ENCODE assay signal across 8 cellular contexts in the genomic region with DNA sequence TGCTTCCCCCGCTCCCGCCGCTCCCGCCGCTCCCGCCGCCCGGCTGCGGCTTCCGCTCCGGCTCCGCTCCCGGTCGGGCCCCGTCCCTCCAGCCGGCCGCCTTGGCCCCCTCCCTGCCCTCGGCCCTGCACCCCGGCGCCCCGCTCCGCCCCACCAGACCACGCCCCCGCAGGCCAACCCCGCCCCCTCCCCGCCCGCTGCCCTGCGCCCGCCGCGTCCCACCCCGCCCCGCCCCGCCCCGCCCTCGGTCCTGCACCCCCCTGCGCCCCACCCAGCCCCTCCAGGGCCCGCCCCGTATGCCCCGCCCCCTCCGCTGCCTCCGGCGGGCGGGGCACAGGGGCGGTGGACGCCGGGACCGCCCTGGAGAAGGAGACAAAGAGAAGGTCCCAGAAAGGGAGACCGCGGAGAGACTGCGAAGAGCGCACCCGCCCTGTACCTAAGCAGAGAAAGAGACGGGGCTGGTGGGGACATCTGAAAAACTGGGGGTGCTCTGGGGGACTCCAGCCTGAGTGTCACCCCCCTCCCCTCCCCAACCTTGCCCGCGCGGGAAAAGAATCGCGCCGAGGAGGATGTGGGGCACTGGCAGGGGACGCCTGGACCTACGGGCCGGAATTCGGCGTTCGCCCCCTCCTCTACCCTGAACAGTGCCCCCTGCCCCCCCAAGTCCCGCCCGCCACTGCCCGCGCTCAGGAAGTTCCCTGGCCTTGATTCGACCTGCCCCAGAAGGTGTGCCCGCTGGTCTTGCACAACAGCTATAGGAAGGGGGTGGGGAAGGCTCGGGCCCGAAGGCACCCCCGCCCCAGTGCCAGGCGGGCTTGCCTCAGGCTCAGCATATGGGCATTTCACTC. TPM values are rescaled to one million over a fixed set of nuclear protein-coding genes. Genes with fewer than 3 reads are reported as not detected.
A peak's percentile ranks its signal among the peaks of the same experiment; 100 is the strongest.
DNase-seq lines count a peak whose midpoint lies in the region; ATAC-seq and TF ChIP-seq lines count a peak whose summit lies in the region.

No MANE protein-coding gene starts in this region.

- DNase-seq in EH (ENCODE audit: low read depth) (peak; percentile 90), NT2/D1 (ENCODE audit: low read depth, low spot score) (peak; percentile 68), endothelial cell (ENCODE audit: low spot score) (peak; percentile 71), midbrain (lab: John Stamatoyannopoulos, UW) (peak; percentile 56)
- peak; percentile 88 for DNase-seq in activated CD8-positive, alpha-beta memory T cell treated with anti-CD3 and anti-CD28 coated beads, Interleukin-2, amount 50 U/mL, for 48 hours
- peak; percentile 46 to 70 for DNase-seq in stimulated activated CD8-positive, alpha-beta memory T cell treated with anti-CD3 and anti-CD28 coated beads, Interleukin-2, amount 100 ng/mL, for 1 hour (ENCODE audit: low read depth in 2 of 2)

- ATAC-seq in HG03432 (IDR thresholded peaks at IDR 0.05; ENCODE audit: unreplicated experiment): peak; percentile 60
- ATAC-seq in HG02973 (IDR thresholded peaks at IDR 0.05; ENCODE audit: unreplicated experiment): no peak

- peaks cover 11% of the 10 kb centered on the region for H3K36me3 Mint-ChIP-seq in endothelial cell (ENCODE audit: low read depth, unreplicated experiment)

- H3K9me3 Mint-ChIP-seq in endothelial cell (ENCODE audit: unreplicated experiment): no peaks in the 10 kb centered on the region

- H3K27ac Mint-ChIP-seq in endothelial cell (ENCODE audit: unreplicated experiment): no peak overlapping the region

- H3K9me3 ChIP-seq in NT2/D1 (ENCODE audit: insufficient read depth, low read length): no peaks in the 10 kb centered on the region

- peak overlapping the region; percentile 85 for H3K4me3 Mint-ChIP-seq in endothelial cell (ENCODE audit: unreplicated experiment)

- peaks cover 4% of the 10 kb centered on the region for H3K27me3 Mint-ChIP-seq in endothelial cell (ENCODE audit: unreplicated experiment)

- peak overlapping the region; percentile 83 for H3K4me3 ChIP-seq in NT2/D1 (ENCODE audit: insufficient read length, low read depth)

- H3K36me3 ChIP-seq in NT2/D1 (ENCODE audit: insufficient read depth, insufficient read length, low read length): peaks cover 25% of the 10 kb centered on the region

- H3K4me1 Mint-ChIP-seq in endothelial cell (ENCODE audit: unreplicated experiment): peaks cover 21% of the 10 kb centered on the region

- TF ChIP-seq CTCF in endothelial cell (IDR thresholded peaks at IDR 0.05; ENCODE audit: unreplicated experiment): no peak

- peaks cover 16% of the 10 kb centered on the region for H3K27me3 ChIP-seq in NT2/D1 (ENCODE audit: insufficient read depth, insufficient read length)

- peaks cover 7% of the 10 kb centered on the region for H3K4me1 ChIP-seq in NT2/D1 (ENCODE audit: insufficient read depth, insufficient read length)

- peak overlapping the region; percentile 97 for H3K9ac ChIP-seq in NT2/D1 (ENCODE audit: insufficient read length, low read depth)

RNA-seq across cellular contexts. Expression of gene STXBP1, which starts 42.9 kb away (rescaled TPM):
- 113 TPM for total RNA-seq in endothelial cell (ENCODE audit: unreplicated experiment)
